In genomic region chr17:63125987-63126386, GRCh38 we compare ENCODE assay signal across 7 cellular contexts.
"Had no signal": no experiment of that assay in that cellular context is flagged by ENCODE, and none has a peak within 500 bp of the region (broad histone marks: within the 10 kb centered on the region; RNA-seq: fewer than 3 reads in every experiment).

No MANE protein-coding gene starts in this region.

- DNase-seq: GM23248, GOT3, H7, H9, HFFc6 had no signal

- H2AFZ ChIP-seq: GM23248, GM23338 had no signal

- H3K27ac ChIP-seq: GM23248 had no signal

- H3K9me3 ChIP-seq: HAP-1 had no signal

- ATAC-seq: GM23338 had no signal

- H3K9me3 Mint-ChIP-seq: GM23338, H9, HFFc6 had no signal

- H3K36me3 ChIP-seq: HAP-1 had no signal

- H3K27ac Mint-ChIP-seq: GM23338, HFFc6 had no signal

- H3K4me3 Mint-ChIP-seq: GM23338, H9, HFFc6 had no signal

- H3K4me2 ChIP-seq: GM23338 had no signal

- H3K4me3 ChIP-seq: GM23248, GM23338, HAP-1 had no signal

- H3K9ac ChIP-seq: GM23248 had no signal
